ENCODE assay signal across 9 cellular contexts in genomic region chr1:113809651-113810602, GRCh38. TPM values are rescaled to one million over a fixed set of nuclear protein-coding genes. Genes with fewer than 3 reads are reported as not detected.
DNase-seq lines count a peak whose midpoint lies in the region; ATAC-seq and TF ChIP-seq lines count a peak whose summit lies in the region.
"Had no signal": no experiment of that assay in that cellular context is flagged by ENCODE, and none has a peak within 500 bp of the region (broad histone marks: within the 10 kb centered on the region; RNA-seq: fewer than 3 reads in every experiment).

No MANE protein-coding gene starts in this region.

- H3K4me1 ChIP-seq in left lung = peaks cover 13 to 59% of the 10 kb centered on the region in 2 donors
- H3K4me1 ChIP-seq in aorta (ENCODE audit: control insufficient read depth in 1 of 2, insufficient read depth in 2 of 2, low read length in 2 of 2) = peaks cover 0 to 1% of the 10 kb centered on the region in 2 donors

- H3K4me3 Mint-ChIP-seq in stimulated activated naive CD8-positive, alpha-beta T cell treated with anti-CD3 and anti-CD28 coated beads, Interleukin-15, Interleukin-2, amounts not matched to agents 100 ng/mL and 50 ng/mL, for 24 hours = peak overlapping the region; percentile 98

- no peaks in the 10 kb centered on the region for H3K27me3 Mint-ChIP-seq in stimulated activated naive CD8-positive, alpha-beta T cell treated with anti-CD3 and anti-CD28 coated beads, Interleukin-15, Interleukin-2, amounts not matched to agents 100 ng/mL and 50 ng/mL, for 24 hours

- WGBS in aorta, 2 donors = 37 to 41% methylated on average over 5 of the region's 5 CpGs

- peak overlapping the region; percentile 83 to 97 for H3K4me3 ChIP-seq in left lung
- H3K4me3 ChIP-seq in aorta (ENCODE audit: low read length in 2 of 2) = peak overlapping the region; percentile 28 to 84

- TF ChIP-seq CTCF in left lung (IDR thresholded peaks at IDR 0.05) = no peak

- H3K9me3 Mint-ChIP-seq in stimulated activated naive CD8-positive, alpha-beta T cell treated with anti-CD3 and anti-CD28 coated beads, Interleukin-15, Interleukin-2, amounts not matched to agents 100 ng/mL and 50 ng/mL, for 24 hours = no peaks in the 10 kb centered on the region
- H3K9me3 Mint-ChIP-seq in activated naive CD4-positive, alpha-beta T cell treated with anti-CD3 and anti-CD28 coated beads, Interleukin-2, amount 50 U/mL, for 72 hours = no peaks in the 10 kb centered on the region

- no peak for DNase-seq in stimulated activated naive CD8-positive, alpha-beta T cell treated with anti-CD3 and anti-CD28 coated beads, Interleukin-15, Interleukin-2, amounts not matched to agents 100 U/mL and 50 U/mL, for 24 hours
- DNase-seq in activated naive CD4-positive, alpha-beta T cell treated with anti-CD3 and anti-CD28 coated beads, Interleukin-2, amount 50 U/mL, for 72 hours (ENCODE audit: low spot score in 2 of 2) = no peak
- DNase-seq in left lung = no peak
- no peak for DNase-seq in aorta
- DNase-seq in HPDE6-E6E7 (ENCODE audit: extremely low spot score) = no peak
- no peak for DNase-seq in mesenteric fat pad (ENCODE audit: low spot score)
- DNase-seq: amniotic stem cell had no signal

- no peak for ATAC-seq in stimulated activated naive CD8-positive, alpha-beta T cell treated with anti-CD3 and anti-CD28 coated beads, Interleukin-15, Interleukin-2, amounts not matched to agents 100 U/mL and 50 U/mL, for 24 hours
- ATAC-seq in activated naive CD4-positive, alpha-beta T cell treated with anti-CD3 and anti-CD28 coated beads, Interleukin-2, amount 50 U/mL, for 72 hours = no peak
- ATAC-seq in left lung (no peak), aorta (ENCODE audit: low FRiP score) (no peak), HG02759 (IDR thresholded peaks at IDR 0.05; ENCODE audit: unreplicated experiment) (no peak)

- intact Hi-C loops in left lung (cut with DNase I) (no loop called here), aorta (cut with DNase I) (loop anchor here in 1 of 2 donors (5.0 kb wide), 1 partner anchor 48 kb away; no protein-coding TSS in a partner anchor)

- H3K27me3 ChIP-seq in left lung = no peaks in the 10 kb centered on the region
- no peaks in the 10 kb centered on the region for H3K27me3 ChIP-seq in aorta (ENCODE audit: control insufficient read depth in 1 of 2, insufficient read depth in 2 of 2, low read length in 1 of 2)

- no peaks in the 10 kb centered on the region for H3K36me3 ChIP-seq in left lung
- H3K36me3 ChIP-seq in aorta (ENCODE audit: control insufficient read depth in 1 of 2, insufficient read depth in 2 of 2, low read length in 1 of 2) = no peaks in the 10 kb centered on the region

- H3K9me3 ChIP-seq in left lung (no peaks in the 10 kb centered on the region), aorta (ENCODE audit: control insufficient read depth, low read length) (no peaks in the 10 kb centered on the region)

- H3K27ac ChIP-seq in left lung (peak overlapping the region in 1 of 2 donors; percentile 46), aorta (ENCODE audit: low read depth in 1 of 2, low read length in 2 of 2) (no peak overlapping the region)

- peaks cover 14% of the 10 kb centered on the region for H3K36me3 Mint-ChIP-seq in stimulated activated naive CD8-positive, alpha-beta T cell treated with anti-CD3 and anti-CD28 coated beads, Interleukin-15, Interleukin-2, amounts not matched to agents 100 ng/mL and 50 ng/mL, for 24 hours (ENCODE audit: low read depth)
- peaks cover 8 to 33% of the 10 kb centered on the region in 2 donors for H3K36me3 Mint-ChIP-seq in activated naive CD4-positive, alpha-beta T cell treated with anti-CD3 and anti-CD28 coated beads, Interleukin-2, amount 50 U/mL, for 72 hours

- H3K27ac Mint-ChIP-seq in stimulated activated naive CD8-positive, alpha-beta T cell treated with anti-CD3 and anti-CD28 coated beads, Interleukin-15, Interleukin-2, amounts not matched to agents 100 ng/mL and 50 ng/mL, for 24 hours = peak overlapping the region; percentile 52
- H3K27ac Mint-ChIP-seq in activated naive CD4-positive, alpha-beta T cell treated with anti-CD3 and anti-CD28 coated beads, Interleukin-2, amount 50 U/mL, for 72 hours = peak overlapping the region; percentile 81 to 87

- H3K4me1 Mint-ChIP-seq in stimulated activated naive CD8-positive, alpha-beta T cell treated with anti-CD3 and anti-CD28 coated beads, Interleukin-15, Interleukin-2, amounts not matched to agents 100 ng/mL and 50 ng/mL, for 24 hours (ENCODE audit: low read depth) = peaks cover 57% of the 10 kb centered on the region

RNA-seq across cellular contexts. Expression of gene RSBN1, which starts 2.3 kb away (rescaled TPM):
- total RNA-seq in activated naive CD4-positive, alpha-beta T cell treated with anti-CD3 and anti-CD28 coated beads, Interleukin-2, amount 50 U/mL, for 72 hours = 10 to 100 TPM; 21.6 to 28.3 TPM
- total RNA-seq in left lung (10 to 100 TPM; 15.6 to 19.5 TPM), aorta (10 to 100 TPM; 17.1 to 22.5 TPM), mesenteric fat pad (14.5 TPM)
- 1 to 10 TPM; 3.6 to 5.2 TPM for polyA plus RNA-seq in aorta

RNA-seq across cellular contexts. Expression of gene PHTF1, which starts 50.6 kb away (rescaled TPM):
- total RNA-seq in activated naive CD4-positive, alpha-beta T cell treated with anti-CD3 and anti-CD28 coated beads, Interleukin-2, amount 50 U/mL, for 72 hours = 10 to 100 TPM; 17.0 to 24.5 TPM
- total RNA-seq in left lung (10 to 100 TPM; 25.7 to 36.1 TPM), aorta (10 to 100 TPM; 15.0 to 26.3 TPM), mesenteric fat pad (14.7 TPM)
- 1 to 10 TPM; 2.8 to 8.7 TPM for polyA plus RNA-seq in aorta
